1 cellular context compared by ENCODE assay signal in genomic region chr2:9714630-9715214, GRCh38.
TF ChIP-seq lines count a peak whose summit lies in the region.

No MANE protein-coding gene starts in this region.

TF ChIP-seq in K562, 482 proteins besides CTCF, POLR2A, EP300 and RAD21 (continued from another document):
- peak; percentile 92 for TF ChIP-seq HES1 (IDR thresholded peaks at IDR 0.05; ENCODE audit: low read depth)
- TF ChIP-seq E2F8 (IDR thresholded peaks at IDR 0.05; ENCODE audit: low read depth, partially characterized antibody) = no peak
- peak; percentile 88 for TF ChIP-seq NCOR1 (IDR thresholded peaks at IDR 0.05)
- TF ChIP-seq CREM (IDR thresholded peaks at IDR 0.05; ENCODE audit: low read depth) = peak; percentile 52; the same call in 1 of the 2 replicates
- no peak for TF ChIP-seq CAMTA2 (CRISPR knock-in tag; conservative IDR thresholded peaks at IDR 0.05)
- TF ChIP-seq FOXP4 (CRISPR knock-in tag; IDR thresholded peaks at IDR 0.05; ENCODE audit: borderline replicate concordance) = no peak
- TF ChIP-seq ZNF511 (CRISPR knock-in tag; IDR thresholded peaks at IDR 0.05) = no peak
- TF ChIP-seq FOXK2 (conservative IDR thresholded peaks at IDR 0.05 in 1 of 2, IDR thresholded peaks at IDR 0.05 in 1 of 2; ENCODE audit: low read depth in 2 of 2) = no peak
- no peak for TF ChIP-seq ELF2 (CRISPR knock-in tag; IDR thresholded peaks at IDR 0.05)
- TF ChIP-seq THRB (CRISPR knock-in tag; conservative IDR thresholded peaks at IDR 0.05) = no peak
- no peak for TF ChIP-seq SPI1 (IDR thresholded peaks at IDR 0.05; ENCODE audit: borderline replicate concordance, low read depth, low read length)
- peak; percentile 36; the same call in 1 of the 2 replicates for TF ChIP-seq JUND (IDR thresholded peaks at IDR 0.05; ENCODE audit: borderline replicate concordance, low read depth, low read length)
- no peak; the same call in 2 of the 3 replicates for TF ChIP-seq JUND (tag; IDR thresholded peaks at IDR 0.05; ENCODE audit: borderline replicate concordance, low read depth, low read length)
- TF ChIP-seq SMARCC2 (IDR thresholded peaks at IDR 0.05; ENCODE audit: low read depth) = peak; percentile 46; the same call in 1 of the 2 replicates
- no peak for TF ChIP-seq CREB1 (IDR thresholded peaks at IDR 0.05)
- no peak for TF ChIP-seq CREB1 (CRISPR knock-in tag; IDR thresholded peaks at IDR 0.05)
- no peak for TF ChIP-seq PREB (CRISPR knock-in tag; IDR thresholded peaks at IDR 0.05)
- no peak for TF ChIP-seq ZNF76 (CRISPR knock-in tag; IDR thresholded peaks at IDR 0.05; ENCODE audit: borderline replicate concordance)
- no peak for TF ChIP-seq ZFP1 (CRISPR knock-in tag; IDR thresholded peaks at IDR 0.05)
- peak; percentile 76 for TF ChIP-seq CCNT2 (IDR thresholded peaks at IDR 0.05; ENCODE audit: borderline replicate concordance, extremely low read depth, insufficient read length, low read depth, low read length)
- TF ChIP-seq MNT (conservative IDR thresholded peaks at IDR 0.05) = 0 out of 4 replicates have a peak, but pooled peaks of 1 of the 2 experiments have one; percentile 38
- peak; percentile 94 for TF ChIP-seq L3MBTL2 (IDR thresholded peaks at IDR 0.05)
- no peak for TF ChIP-seq SAFB2 (IDR thresholded peaks at IDR 0.05; ENCODE audit: borderline replicate concordance, low read depth, low read length, severe bottlenecking)
- TF ChIP-seq ZFP36 (IDR thresholded peaks at IDR 0.05; ENCODE audit: low read depth, low read length, partially characterized antibody) = peak; percentile 45
- TF ChIP-seq ZNF175 (CRISPR knock-in tag; IDR thresholded peaks at IDR 0.05; ENCODE audit: low read depth) = 0 out of 2 replicates have a peak, but pooled peaks have one; percentile 63
- TF ChIP-seq TEAD1 (CRISPR knock-in tag; IDR thresholded peaks at IDR 0.05) = peak in 1 of 2 experiments; percentile 66; a peak in 1 of 4 replicates
